Comparison of ENCODE assay signal across 8 cellular contexts in genomic region chr6:156778615-156779205, GRCh38. TPM values are rescaled to one million over a fixed set of nuclear protein-coding genes. Genes with fewer than 3 reads are reported as not detected.
DNase-seq lines count a peak whose midpoint lies in the region; ATAC-seq and TF ChIP-seq lines count a peak whose summit lies in the region.

No MANE protein-coding gene starts in this region.

- H2BK15ac ChIP-seq in mesenchymal stem cell (ENCODE audit: low read depth, poor library complexity, severe bottlenecking) = peak overlapping the region; percentile 98

- H3K4me3 ChIP-seq in Loucy (ENCODE audit: low read length, poor library complexity, severe bottlenecking) = peak overlapping the region; percentile 81
- peak overlapping the region; percentile 91 to 95 for H3K4me3 ChIP-seq in duodenal mucosa (ENCODE audit: low read depth in 1 of 2, low read length in 2 of 2)
- H3K4me3 ChIP-seq in mesenchymal stem cell (ENCODE audit: insufficient read depth in 1 of 2, low read depth in 1 of 2, low read length in 2 of 2) = peak overlapping the region; percentile 85 to 99

- under 1% methylated on average over 23 of the region's 71 CpGs for WGBS in mesenchymal stem cell

- no peak for TF ChIP-seq CTCF in GM13976 (IDR thresholded peaks at IDR 0.05; ENCODE audit: borderline replicate concordance, control extremely low read depth, extremely low read depth, insufficient read depth, missing control alignments)
- no peak for TF ChIP-seq CTCF in Loucy (conservative IDR thresholded peaks at IDR 0.05; ENCODE audit: low read length)

- H3F3A ChIP-seq in Loucy (ENCODE audit: low read depth) = no peaks in the 10 kb centered on the region

- peak overlapping the region; percentile 98 for H2BK5ac ChIP-seq in mesenchymal stem cell (ENCODE audit: low read depth, low read length, poor library complexity, severe bottlenecking)

- peak overlapping the region; percentile 97 to 100 for H3K4ac ChIP-seq in mesenchymal stem cell (ENCODE audit: low read depth in 1 of 2, low read length in 2 of 2)

- H3K36me3 Mint-ChIP-seq in activated CD4-positive, alpha-beta T cell treated with anti-CD3 and anti-CD28 coated beads, Interleukin-2, amount 10 ng/mL, durations not matched to agents 24 days and 14 days (ENCODE audit: low read depth) = peaks cover 8% of the 10 kb centered on the region

- peak overlapping the region in 1 of 2 experiments; percentile 52 for H3K23ac ChIP-seq in mesenchymal stem cell (ENCODE audit: low read length in 2 of 2)

- in situ Hi-C loops in GM13976 (cut with MboI; ENCODE audit: low sequenced_read_pairs, unreplicated experiment) = no loop called here

- peak overlapping the region; percentile 80 for H3K4me3 Mint-ChIP-seq in activated CD4-positive, alpha-beta T cell treated with anti-CD3 and anti-CD28 coated beads, Interleukin-2, amount 10 ng/mL, durations not matched to agents 24 days and 14 days

- peak overlapping the region; percentile 94 for H3K9ac ChIP-seq in Loucy (ENCODE audit: low read depth, low read length, poor library complexity, severe bottlenecking)
- H3K9ac ChIP-seq in duodenal mucosa (ENCODE audit: low read depth in 1 of 2, low read length in 2 of 2) = peak overlapping the region; percentile 69 to 83
- H3K9ac ChIP-seq in mesenchymal stem cell (ENCODE audit: low read length) = peak overlapping the region; percentile 98

- peak overlapping the region; percentile 90 for H3K27ac Mint-ChIP-seq in activated CD4-positive, alpha-beta T cell treated with anti-CD3 and anti-CD28 coated beads, Interleukin-2, amount 10 ng/mL, durations not matched to agents 24 days and 14 days

- H3K27ac ChIP-seq in duodenal mucosa (ENCODE audit: low read depth, low read length) (peak overlapping the region; percentile 97), mesenchymal stem cell (ENCODE audit: low read length, poor library complexity, severe bottlenecking) (peak overlapping the region; percentile 60)

- H2AK5ac ChIP-seq in mesenchymal stem cell (ENCODE audit: low read length, severe bottlenecking) = no peak overlapping the region

- H3K14ac ChIP-seq in mesenchymal stem cell (ENCODE audit: low read length in 2 of 2) = peak overlapping the region; percentile 71 to 86

- H2AFZ ChIP-seq in Loucy (ENCODE audit: low read length) (no peak overlapping the region; the same call in 1 of the 2 replicates), mesenchymal stem cell (ENCODE audit: low read depth, low read length) (peak overlapping the region; percentile 42)

- H3K9me3 Mint-ChIP-seq in activated CD4-positive, alpha-beta T cell treated with anti-CD3 and anti-CD28 coated beads, Interleukin-2, amount 10 ng/mL, durations not matched to agents 24 days and 14 days = no peaks in the 10 kb centered on the region

- no peaks in the 10 kb centered on the region for H3K36me3 ChIP-seq in Loucy (ENCODE audit: insufficient read depth, low read length)
- no peaks in the 10 kb centered on the region for H3K36me3 ChIP-seq in duodenal mucosa (ENCODE audit: control insufficient read depth in 1 of 2, insufficient read depth in 2 of 2, low read length in 2 of 2)
- no peaks in the 10 kb centered on the region for H3K36me3 ChIP-seq in mesenchymal stem cell (ENCODE audit: control insufficient read depth in 1 of 2, insufficient read depth in 2 of 2, low read depth in 1 of 2, low read length in 2 of 2)

- ATAC-seq in GM19463 (IDR thresholded peaks at IDR 0.05; ENCODE audit: unreplicated experiment) = no peak

- H4K8ac ChIP-seq in mesenchymal stem cell (ENCODE audit: low read length) = peak overlapping the region; percentile 100

- no peaks in the 10 kb centered on the region for H3K27me3 Mint-ChIP-seq in activated CD4-positive, alpha-beta T cell treated with anti-CD3 and anti-CD28 coated beads, Interleukin-2, amount 10 ng/mL, durations not matched to agents 24 days and 14 days

- peaks cover 2% of the 10 kb centered on the region for H3K79me1 ChIP-seq in mesenchymal stem cell (replicated peaks; ENCODE audit: low read length, poor library complexity, severe bottlenecking)

- H3K4me1 ChIP-seq in Loucy (ENCODE audit: insufficient read depth, low read length, poor library complexity, severe bottlenecking) (peaks cover 35% of the 10 kb centered on the region), duodenal mucosa (ENCODE audit: control insufficient read depth in 1 of 2, insufficient read depth in 2 of 2, low read length in 2 of 2) (peaks cover 31 to 38% of the 10 kb centered on the region in 2 donors), mesenchymal stem cell (ENCODE audit: control insufficient read depth, insufficient read depth, low read depth, low read length) (peaks cover 3% of the 10 kb centered on the region)

- H4K20me1 ChIP-seq in Loucy (ENCODE audit: insufficient read depth, low read length, poor library complexity, severe bottlenecking) = peaks cover 42% of the 10 kb centered on the region

- peak overlapping the region; percentile 100 for H4K91ac ChIP-seq in mesenchymal stem cell (ENCODE audit: low read length)

- H3K27me3 ChIP-seq in Loucy (ENCODE audit: insufficient read depth, low read length, poor library complexity, severe bottlenecking) (no peaks in the 10 kb centered on the region), duodenal mucosa (ENCODE audit: control insufficient read depth in 1 of 2, insufficient read depth in 2 of 2, low read length in 2 of 2) (no peaks in the 10 kb centered on the region), mesenchymal stem cell (ENCODE audit: control insufficient read depth in 1 of 2, insufficient read depth in 1 of 2, low read length in 2 of 2) (no peaks in the 10 kb centered on the region)

- H3K4me2 ChIP-seq in Loucy (ENCODE audit: low read depth, low read length, poor library complexity, severe bottlenecking) (no peak overlapping the region), mesenchymal stem cell (ENCODE audit: low read length, poor library complexity, severe bottlenecking) (peak overlapping the region; percentile 49)

- intact Hi-C loops in activated CD4-positive, alpha-beta T cell treated with anti-CD3 and anti-CD28 coated beads, Interleukin-2, amount 10 ng/mL, durations not matched to agents 24 days and 14 days (cut with micrococcal nuclease) = loop anchor here (1.0 to 10.0 kb wide), 4 partner anchors 154 to 604 kb away; partner anchors contain the start of gene ZDHHC14

- peak overlapping the region; percentile 99 for H2BK120ac ChIP-seq in mesenchymal stem cell (ENCODE audit: low read depth, low read length)

- H3K9me2 ChIP-seq in Loucy (replicated peaks; ENCODE audit: low read depth, low read length) = no peaks in the 10 kb centered on the region

- DNase-seq in GM13976 (ENCODE audit: low spot score) (peak; percentile 49), mesenchymal stem cell (peak; percentile 46), inferior parietal cortex (ENCODE audit: extremely low spot score) (no peak)
- peak; percentile 89 for DNase-seq in activated CD4-positive, alpha-beta T cell treated with anti-CD3 and anti-CD28 coated beads, Interleukin-2, amount 10 ng/mL, durations not matched to agents 24 days and 14 days
- DNase-seq in stimulated activated CD8-positive, alpha-beta memory T cell treated with anti-CD3 and anti-CD28 coated beads, Interleukin-12 subunit alpha, Interleukin-12 subunit beta, amount 100 ng/mL, for 4 hours (ENCODE audit: low read depth) = peak; percentile 40

- peaks cover 71% of the 10 kb centered on the region for H3K79me2 ChIP-seq in Loucy (ENCODE audit: insufficient read depth, low read length)

- peak overlapping the region; percentile 95 to 100 for H3K18ac ChIP-seq in mesenchymal stem cell (ENCODE audit: low read depth in 1 of 2, low read length in 2 of 2)

- peaks cover 39% of the 10 kb centered on the region for H3K4me1 Mint-ChIP-seq in activated CD4-positive, alpha-beta T cell treated with anti-CD3 and anti-CD28 coated beads, Interleukin-2, amount 10 ng/mL, durations not matched to agents 24 days and 14 days

- H2BK12ac ChIP-seq in mesenchymal stem cell (ENCODE audit: low read length in 2 of 2) = peak overlapping the region in 1 of 2 experiments; percentile 63

- H3K9me3 ChIP-seq in Loucy (ENCODE audit: insufficient read depth, low read depth, low read length) (no peaks in the 10 kb centered on the region), duodenal mucosa (ENCODE audit: control insufficient read depth in 1 of 2, low read length in 2 of 2) (no peaks in the 10 kb centered on the region), mesenchymal stem cell (ENCODE audit: control insufficient read depth, low read length) (no peaks in the 10 kb centered on the region)

RNA-seq across cellular contexts. Expression of gene ARID1B, which starts 1.5 kb away (rescaled TPM):
- total RNA-seq in activated CD4-positive, alpha-beta T cell treated with anti-CD3 and anti-CD28 coated beads, Interleukin-2, amount 10 ng/mL, durations not matched to agents 24 days and 14 days = 61.7 and 67.5 TPM in 2 replicates
- 32.3 TPM for polyA plus RNA-seq in mesenchymal stem cell (2013, experiment 1 of 2)
- 31.6 TPM for polyA plus RNA-seq in mesenchymal stem cell (2013, experiment 2 of 2)
